ENCODE assay signal across 24 cellular contexts in genomic region chr6:161242113-161242512, GRCh38. TPM values are rescaled to one million over a fixed set of nuclear protein-coding genes. Genes with fewer than 3 reads are reported as not detected.
DNase-seq lines count a peak whose midpoint lies in the region; ATAC-seq and TF ChIP-seq lines count a peak whose summit lies in the region.
"Had no signal": no experiment of that assay in that cellular context is flagged by ENCODE, and none has a peak within 500 bp of the region (broad histone marks: within the 10 kb centered on the region; RNA-seq: fewer than 3 reads in every experiment).

No MANE protein-coding gene starts in this region.

- peak overlapping the region; percentile 84 for H3K4me3 Mint-ChIP-seq in natural killer cell
- peak overlapping the region; percentile 21 for H3K4me3 Mint-ChIP-seq in stimulated activated effector memory CD8-positive, alpha-beta T cell treated with anti-CD3 and anti-CD28 coated beads, Interleukin-12 subunit alpha, Interleukin-12 subunit beta, amount 100 ng/mL, for 72 hours
- H3K4me3 Mint-ChIP-seq: CD4-positive, CD25-positive, alpha-beta regulatory T cell; HFFc6 had no signal

- peaks cover 2 to 29% of the 10 kb centered on the region in 2 donors for H3K27me3 Mint-ChIP-seq in natural killer cell (ENCODE audit: low read depth in 2 of 2)
- H3K27me3 Mint-ChIP-seq: CD4-positive, CD25-positive, alpha-beta regulatory T cell; IgD-negative memory B cell had no signal

- H3K4me3 ChIP-seq in dorsolateral prefrontal cortex = peak overlapping the region in 1 of 59 donors; percentile 7
- H3K4me3 ChIP-seq: HAP-1, Peyer's patch had no signal

- no peaks in the 10 kb centered on the region for H3K27me3 ChIP-seq in dorsolateral prefrontal cortex
- H3K27me3 ChIP-seq: BE2C, Peyer's patch had no signal

- intact Hi-C loops in dorsolateral prefrontal cortex (cut with DNase I) = loop anchor here in 1 of 2 donors (10.0 kb wide), 1 partner anchor 133 kb away; no protein-coding TSS in a partner anchor
- intact Hi-C loops in natural killer cell (cut with micrococcal nuclease) = loop anchor here (1.0 kb wide), 3 partner anchors 16 to 250 kb away; partner anchors contain the start of gene AGPAT4
- intact Hi-C loops in cardiac septum (cut with DNase I) = no loop called here

- no peaks in the 10 kb centered on the region for H3K9me3 Mint-ChIP-seq in natural killer cell
- H3K9me3 Mint-ChIP-seq in stimulated activated effector memory CD8-positive, alpha-beta T cell treated with anti-CD3 and anti-CD28 coated beads, Interleukin-12 subunit alpha, Interleukin-12 subunit beta, amount 100 ng/mL, for 72 hours = no peaks in the 10 kb centered on the region
- H3K9me3 Mint-ChIP-seq: CD4-positive, CD25-positive, alpha-beta regulatory T cell; HFFc6; IgD-negative memory B cell had no signal

- peaks cover 8% of the 10 kb centered on the region for H3K36me3 Mint-ChIP-seq in natural killer cell
- no peaks in the 10 kb centered on the region for H3K36me3 Mint-ChIP-seq in stimulated activated effector memory CD8-positive, alpha-beta T cell treated with anti-CD3 and anti-CD28 coated beads, Interleukin-12 subunit alpha, Interleukin-12 subunit beta, amount 100 ng/mL, for 72 hours
- H3K36me3 Mint-ChIP-seq: IgD-negative memory B cell had no signal

- DNase-seq in NK-92 treated with Interleukin-12 subunit alpha and Interleukin-12 subunit beta, amount 100 ng/mL, for 24 hours (lab: John Stamatoyannopoulos, UW) = peak; percentile 8
- DNase-seq in NK-92 (lab: John Stamatoyannopoulos, UW; ENCODE audit: unreplicated experiment) (no peak), dorsolateral prefrontal cortex (peak in 1 of 10 donors; percentile 24), natural killer cell (peak; percentile 69), cardiac septum (ENCODE audit: low spot score) (no peak), Ammon's horn (ENCODE audit: low spot score) (no peak)
- DNase-seq in stimulated activated effector memory CD8-positive, alpha-beta T cell treated with anti-CD3 and anti-CD28 coated beads, Interleukin-12 subunit alpha, Interleukin-12 subunit beta, amount 100 ng/mL, for 72 hours (ENCODE audit: low spot score in 2 of 2) = no peak
- DNase-seq: BE2C; CD4-positive, CD25-positive, alpha-beta regulatory T cell; GOT3; HFFc6; MM.1S; NCI-H1417; NCI-H1694; NCI-H2029 treated with DMSO at 0.1 percent for 48 hours; NCI-H2227 treated with DMSO at 0.1 percent for 48 hours; NCI-H526 treated with DMSO at 0.1 percent for 48 hours; Peyer's patch; SHP77 treated with DMSO at 0.1 percent for 48 hours had no signal

- peak overlapping the region in 51 of 59 donors; percentile 23 to 93 (median 80) for H3K27ac ChIP-seq in dorsolateral prefrontal cortex
- H3K27ac ChIP-seq: 22Rv1, KMS-11, Peyer's patch had no signal

- ATAC-seq in natural killer cell = peak; percentile 70 to 87 (median 81)
- peak; percentile 51 for ATAC-seq in stimulated activated effector memory CD8-positive, alpha-beta T cell treated with anti-CD3 and anti-CD28 coated beads, Interleukin-12 subunit alpha, Interleukin-12 subunit beta, amount 100 ng/mL, for 72 hours
- ATAC-seq in HG02852 (IDR thresholded peaks at IDR 0.05; ENCODE audit: unreplicated experiment) = no peak

- H3K4me1 Mint-ChIP-seq in natural killer cell = peaks cover 39 to 41% of the 10 kb centered on the region in 2 donors
- peaks cover 38% of the 10 kb centered on the region for H3K4me1 Mint-ChIP-seq in stimulated activated effector memory CD8-positive, alpha-beta T cell treated with anti-CD3 and anti-CD28 coated beads, Interleukin-12 subunit alpha, Interleukin-12 subunit beta, amount 100 ng/mL, for 72 hours
- H3K4me1 Mint-ChIP-seq: IgD-negative memory B cell had no signal

- H3K27ac Mint-ChIP-seq in natural killer cell = peak overlapping the region; percentile 92 to 95
- H3K27ac Mint-ChIP-seq in stimulated activated effector memory CD8-positive, alpha-beta T cell treated with anti-CD3 and anti-CD28 coated beads, Interleukin-12 subunit alpha, Interleukin-12 subunit beta, amount 100 ng/mL, for 72 hours = peak overlapping the region; percentile 45
- H3K27ac Mint-ChIP-seq: CD4-positive, CD25-positive, alpha-beta regulatory T cell; HFFc6 had no signal

- TF ChIP-seq CTCF in dorsolateral prefrontal cortex (IDR thresholded peaks at IDR 0.05 in 54 of 56, conservative IDR thresholded peaks at IDR 0.05 in 2 of 56; ENCODE audit: low read depth in 1 of 56, partially characterized antibody in 56 of 56) = no peak
- TF ChIP-seq CTCF in natural killer cell (IDR thresholded peaks at IDR 0.05) = no peak

RNA-seq across cellular contexts. Expression of gene AGPAT4, which starts 31.7 kb away (rescaled TPM):
- 100 to 1,000 TPM in 5 of 120 experiments, 10 to 100 TPM in 115; 34.6 to 138 (median 62.5) TPM for total RNA-seq in dorsolateral prefrontal cortex
- total RNA-seq in natural killer cell = 10 to 100 TPM; 24.5 to 38.1 (median 25.8) TPM
- 1.6 TPM for total RNA-seq in cardiac septum

Comparison
In these comparisons a context has a peak if more than half of its experiments do, and no peak if none do; other contexts are left out.
1. DNase-seq: peak in NK-92 treated with Interleukin-12 subunit alpha and Interleukin-12 subunit beta, amount 100 ng/mL, for 24 hours (single experiment) and natural killer cell (single experiment); none in NK-92 (single experiment), stimulated activated effector memory CD8-positive, alpha-beta T cell treated with anti-CD3 and anti-CD28 coated beads, Interleukin-12 subunit alpha, Interleukin-12 subunit beta, amount 100 ng/mL, for 72 hours (0 of 2), cardiac septum (single experiment) and Ammon's horn (single experiment).